In genomic region chr5:17316973-17317459, GRCh38 we compare ENCODE assay signal across 8 cellular contexts.
DNase-seq lines count a peak whose midpoint lies in the region; ATAC-seq and TF ChIP-seq lines count a peak whose summit lies in the region.

No MANE protein-coding gene starts in this region.

- intact Hi-C loops in left lung (cut with DNase I): no loop called here

- H3K27ac ChIP-seq in left lung: peak overlapping the region in 1 of 2 donors; percentile 28

- no peaks in the 10 kb centered on the region for H3K27me3 ChIP-seq in left lung

- H3K9me3 ChIP-seq in left lung: no peaks in the 10 kb centered on the region

- ATAC-seq in GM18511 (IDR thresholded peaks at IDR 0.05; ENCODE audit: unreplicated experiment): peak; percentile 77
- ATAC-seq in HG02763 (IDR thresholded peaks at IDR 0.05; ENCODE audit: unreplicated experiment): peak; percentile 65
- ATAC-seq in left lung: peak; percentile 70

- peak; percentile 96 to 100 for DNase-seq in NOMO-1 (lab: John Stamatoyannopoulos, UW; ENCODE audit: unreplicated experiment in 2 of 2)
- no peak for DNase-seq in left lung
- DNase-seq in D341Med (ENCODE audit: low spot score): no peak
- no peak for DNase-seq in HuH-7.5 (ENCODE audit: low spot score)
- DNase-seq in activated effector memory CD4-positive, alpha-beta T cell treated with anti-CD3 and anti-CD28 coated beads, Interleukin-2, amount 50 U/mL, for 16 hours: no peak
- DNase-seq in NCI-H69 (lab: John Stamatoyannopoulos, UW): no peak

- no peaks in the 10 kb centered on the region for H3K36me3 ChIP-seq in left lung

- H3K4me3 ChIP-seq in left lung: no peak overlapping the region

- TF ChIP-seq CTCF in left lung (IDR thresholded peaks at IDR 0.05): no peak

- H3K4me1 ChIP-seq in left lung: peaks cover 0 to 29% of the 10 kb centered on the region in 2 donors

Comparison
In these comparisons a context has a peak if more than half of its experiments do, and no peak if none do; other contexts are left out.
1. DNase-seq: peak in NOMO-1 (2 of 2); none in left lung (0 of 2), D341Med (single experiment), HuH-7.5 (single experiment), activated effector memory CD4-positive, alpha-beta T cell treated with anti-CD3 and anti-CD28 coated beads, Interleukin-2, amount 50 U/mL, for 16 hours (single experiment) and NCI-H69 (single experiment).
2. Peak in every context shown above with its lines, with median percentiles within 50 percentile points of each other: ATAC-seq.